ENCODE assay signal across 29 cellular contexts in genomic region chr7:152046531-152046930, GRCh38.
"Had no signal": no experiment of that assay in that cellular context is flagged by ENCODE, and none has a peak within 500 bp of the region (broad histone marks: within the 10 kb centered on the region; RNA-seq: fewer than 3 reads in every experiment).

No MANE protein-coding gene starts in this region.

- H3K27ac ChIP-seq: stomach, suprapubic skin, testis, thoracic aorta, thyroid gland, tibial artery, tibial nerve, transverse colon, upper lobe of left lung, upper lobe of right lung, uterus, vagina had no signal

- FAIRE-seq: urothelium cell line had no signal

- H3K4me1 ChIP-seq: testis, upper lobe of right lung, uterus had no signal

- H3K36me3 ChIP-seq: stomach, suprapubic skin, thoracic aorta, thyroid gland, transverse colon, upper lobe of left lung, upper lobe of right lung, uterus, vagina had no signal

- ATAC-seq: stimulated activated effector memory CD8-positive, alpha-beta T cell treated with anti-CD3 and anti-CD28 coated beads, Interleukin-12 subunit alpha, Interleukin-12 subunit beta, amount 100 ng/mL, for 72 hours; stimulated activated memory B cell treated with anti-CD40 and anti-IgM and Interleukin-4, amounts not matched to agents 10 μg/mL and 1 μg/mL and 100 μg/mL, for 72 hours; stimulated activated naive B cell treated with anti-CD40 and anti-IgM and Interleukin-4, amounts not matched to agents 10 μg/mL and 1 μg/mL and 100 μg/mL, for 72 hours; stimulated activated naive CD8-positive, alpha-beta T cell treated with anti-CD3 and anti-CD28 coated beads, Interleukin-15, amount 100 ng/mL, for 72 hours; stimulated activated naive CD8-positive, alpha-beta T cell treated with anti-CD3 and anti-CD28 coated beads, Interleukin-15, Interleukin-2, amounts not matched to agents 100 U/mL and 50 U/mL, for 24 hours; upper lobe of right lung had no signal

- DNase-seq: stimulated activated CD4-positive, alpha-beta T cell treated with anti-CD3 and anti-CD28 coated beads, Interleukin-2, amount 100 ng/mL, for 48 hours; stimulated activated CD4-positive, alpha-beta T cell treated with anti-CD3 and anti-CD28 coated beads, Interleukin-4, amount 100 ng/mL, for 1 hour; stimulated activated CD4-positive, alpha-beta T cell treated with anti-CD3 and anti-CD28 coated beads, Interleukin-4, amount 100 ng/mL, for 24 hours; stimulated activated CD4-positive, alpha-beta T cell treated with anti-CD3 and anti-CD28 coated beads, Interleukin-4, amount 100 ng/mL, for 4 hours; stimulated activated CD8-positive, alpha-beta memory T cell treated with anti-CD3 and anti-CD28 coated beads, Interleukin-4, amount 100 ng/mL, for 48 hours; stimulated activated naive B cell treated with anti-CD40 and anti-IgM and Interleukin-4, amounts not matched to agents 10 μg/mL and 1 μg/mL and 100 μg/mL, for 72 hours; stimulated activated naive CD4-positive, alpha-beta T cell; stimulated activated naive CD4-positive, alpha-beta T cell treated with Interleukin-2 at 50 U/mL for 16 hours; stimulated activated naive CD8-positive, alpha-beta T cell treated with anti-CD3 and anti-CD28 coated beads, Interleukin-15, amount 100 ng/mL, for 72 hours; stimulated activated naive CD8-positive, alpha-beta T cell treated with anti-CD3 and anti-CD28 coated beads, Interleukin-15, Interleukin-2, amounts not matched to agents 100 U/mL and 50 U/mL, for 24 hours; stomach; substantia nigra; testis; thyroid gland; tibial artery; transverse colon; trophoblast cell; upper lobe of left lung; upper lobe of right lung; uterus had no signal

- H3K9me3 ChIP-seq: thyroid gland, upper lobe of left lung, vagina had no signal

- H3K36me3 Mint-ChIP-seq: stimulated activated effector memory CD8-positive, alpha-beta T cell treated with anti-CD3 and anti-CD28 coated beads, Interleukin-12 subunit alpha, Interleukin-12 subunit beta, amount 100 ng/mL, for 72 hours had no signal

- H3K27ac Mint-ChIP-seq: stimulated activated effector memory CD8-positive, alpha-beta T cell treated with anti-CD3 and anti-CD28 coated beads, Interleukin-12 subunit alpha, Interleukin-12 subunit beta, amount 100 ng/mL, for 72 hours; stimulated activated memory B cell treated with anti-CD40 and anti-IgM and Interleukin-4, amounts not matched to agents 10 μg/mL and 1 μg/mL and 100 μg/mL, for 72 hours; stimulated activated naive B cell treated with anti-CD40 and anti-IgM and Interleukin-4, amounts not matched to agents 10 μg/mL and 1 μg/mL and 100 μg/mL, for 72 hours; stimulated activated naive CD8-positive, alpha-beta T cell treated with anti-CD3 and anti-CD28 coated beads, Interleukin-15, amount 100 ng/mL, for 72 hours; stimulated activated naive CD8-positive, alpha-beta T cell treated with anti-CD3 and anti-CD28 coated beads, Interleukin-15, Interleukin-2, amounts not matched to agents 100 ng/mL and 50 ng/mL, for 24 hours; type B pancreatic cell had no signal

- H3K4me3 Mint-ChIP-seq: stimulated activated effector memory CD8-positive, alpha-beta T cell treated with anti-CD3 and anti-CD28 coated beads, Interleukin-12 subunit alpha, Interleukin-12 subunit beta, amount 100 ng/mL, for 72 hours; stimulated activated memory B cell treated with anti-CD40 and anti-IgM and Interleukin-4, amounts not matched to agents 10 μg/mL and 1 μg/mL and 100 μg/mL, for 72 hours; stimulated activated naive B cell treated with anti-CD40 and anti-IgM and Interleukin-4, amounts not matched to agents 10 μg/mL and 1 μg/mL and 100 μg/mL, for 72 hours; stimulated activated naive CD8-positive, alpha-beta T cell treated with anti-CD3 and anti-CD28 coated beads, Interleukin-15, amount 100 ng/mL, for 72 hours; stimulated activated naive CD8-positive, alpha-beta T cell treated with anti-CD3 and anti-CD28 coated beads, Interleukin-15, Interleukin-2, amounts not matched to agents 100 ng/mL and 50 ng/mL, for 24 hours; type B pancreatic cell had no signal

- H3K4me3 ChIP-seq: stomach, suprapubic skin, testis, thoracic aorta, thyroid gland, tibial artery, tibial nerve, transverse colon, upper lobe of left lung, upper lobe of right lung, uterus, vagina had no signal

- H3K27me3 Mint-ChIP-seq: stimulated activated memory B cell treated with anti-CD40 and anti-IgM and Interleukin-4, amounts not matched to agents 10 μg/mL and 1 μg/mL and 100 μg/mL, for 72 hours; stimulated activated naive B cell treated with anti-CD40 and anti-IgM and Interleukin-4, amounts not matched to agents 10 μg/mL and 1 μg/mL and 100 μg/mL, for 72 hours; stimulated activated naive CD8-positive, alpha-beta T cell treated with anti-CD3 and anti-CD28 coated beads, Interleukin-15, amount 100 ng/mL, for 72 hours; stimulated activated naive CD8-positive, alpha-beta T cell treated with anti-CD3 and anti-CD28 coated beads, Interleukin-15, Interleukin-2, amounts not matched to agents 100 ng/mL and 50 ng/mL, for 24 hours; type B pancreatic cell had no signal

- H3K27me3 ChIP-seq: stomach, suprapubic skin, testis, thyroid gland, tibial artery, tibial nerve, transverse colon, upper lobe of left lung, upper lobe of right lung, uterus, vagina had no signal
